Comparison of ENCODE assay signal across 1 cellular context in the genomic region with DNA sequence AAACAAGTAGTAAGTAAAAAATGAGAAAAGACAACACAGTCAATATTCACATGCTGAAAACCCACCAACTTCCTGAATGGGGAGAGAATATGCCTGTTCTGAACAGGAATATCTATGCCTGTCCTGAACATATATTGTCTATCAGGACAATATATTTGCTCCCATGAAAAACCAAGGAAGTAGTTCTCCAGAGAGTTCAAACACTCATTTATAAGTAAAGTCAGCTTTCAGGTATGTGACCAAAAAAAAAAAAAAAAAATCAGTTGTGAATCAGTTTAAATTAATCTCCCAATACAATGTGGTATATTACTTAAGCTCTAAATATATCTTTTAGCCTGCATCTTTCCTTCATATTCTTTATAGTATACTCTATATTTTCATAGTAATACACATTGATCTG.
TF ChIP-seq lines count a peak whose summit lies in the region.

No MANE protein-coding gene starts in this region.

TF ChIP-seq in SK-N-SH treated with all-trans-retinoic acid at 6 μM for 48 hours, 23 proteins besides CTCF, POLR2A, EP300 and RAD21 (continued from another document):
- TF ChIP-seq, protein P1, sequence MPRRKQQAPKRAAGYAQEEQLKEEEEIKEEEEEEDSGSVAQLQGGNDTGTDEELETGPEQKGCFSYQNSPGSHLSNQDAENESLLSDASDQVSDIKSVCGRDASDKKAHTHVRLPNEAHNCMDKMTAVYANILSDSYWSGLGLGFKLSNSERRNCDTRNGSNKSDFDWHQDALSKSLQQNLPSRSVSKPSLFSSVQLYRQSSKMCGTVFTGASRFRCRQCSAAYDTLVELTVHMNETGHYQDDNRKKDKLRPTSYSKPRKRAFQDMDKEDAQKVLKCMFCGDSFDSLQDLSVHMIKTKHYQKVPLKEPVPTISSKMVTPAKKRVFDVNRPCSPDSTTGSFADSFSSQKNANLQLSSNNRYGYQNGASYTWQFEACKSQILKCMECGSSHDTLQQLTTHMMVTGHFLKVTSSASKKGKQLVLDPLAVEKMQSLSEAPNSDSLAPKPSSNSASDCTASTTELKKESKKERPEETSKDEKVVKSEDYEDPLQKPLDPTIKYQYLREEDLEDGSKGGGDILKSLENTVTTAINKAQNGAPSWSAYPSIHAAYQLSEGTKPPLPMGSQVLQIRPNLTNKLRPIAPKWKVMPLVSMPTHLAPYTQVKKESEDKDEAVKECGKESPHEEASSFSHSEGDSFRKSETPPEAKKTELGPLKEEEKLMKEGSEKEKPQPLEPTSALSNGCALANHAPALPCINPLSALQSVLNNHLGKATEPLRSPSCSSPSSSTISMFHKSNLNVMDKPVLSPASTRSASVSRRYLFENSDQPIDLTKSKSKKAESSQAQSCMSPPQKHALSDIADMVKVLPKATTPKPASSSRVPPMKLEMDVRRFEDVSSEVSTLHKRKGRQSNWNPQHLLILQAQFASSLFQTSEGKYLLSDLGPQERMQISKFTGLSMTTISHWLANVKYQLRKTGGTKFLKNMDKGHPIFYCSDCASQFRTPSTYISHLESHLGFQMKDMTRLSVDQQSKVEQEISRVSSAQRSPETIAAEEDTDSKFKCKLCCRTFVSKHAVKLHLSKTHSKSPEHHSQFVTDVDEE (CRISPR knock-in tag; IDR thresholded peaks at IDR 0.05), result no peak
